ENCODE assay signal across 8 cellular contexts in the genomic region with DNA sequence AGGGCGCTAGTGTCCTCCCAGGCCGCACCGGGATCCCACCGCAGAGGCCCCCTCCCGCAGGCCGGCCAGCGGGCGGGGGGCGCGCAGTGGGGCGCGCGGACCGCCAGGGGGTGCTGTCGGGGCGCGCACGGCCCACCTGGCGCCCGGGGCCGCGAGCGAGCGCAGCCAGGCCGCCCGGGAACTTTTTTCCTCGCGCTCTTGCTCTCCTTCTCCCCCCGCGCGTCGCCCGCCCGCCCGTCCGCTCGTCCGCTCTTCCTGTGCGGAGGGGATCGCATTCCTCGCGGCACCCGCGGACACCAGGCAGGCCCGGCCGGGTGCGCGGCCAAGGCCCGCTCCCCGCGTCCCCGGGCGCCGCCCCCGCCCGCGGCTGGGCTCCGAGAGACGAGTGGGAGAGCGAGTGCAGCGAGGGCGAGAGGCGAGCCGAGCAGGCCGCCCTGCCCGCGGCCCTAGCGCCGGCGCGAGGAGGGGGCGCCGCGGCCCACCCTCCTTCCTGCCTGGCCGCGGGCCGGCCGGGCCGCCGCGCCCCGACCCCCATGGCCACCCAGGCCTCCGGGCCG. TPM values are rescaled to one million over a fixed set of nuclear protein-coding genes. Genes with fewer than 3 reads are reported as not detected.
A peak's percentile ranks its signal among the peaks of the same experiment; 100 is the strongest.
DNase-seq lines count a peak whose midpoint lies in the region; ATAC-seq and TF ChIP-seq lines count a peak whose summit lies in the region.

A gene with protein sequence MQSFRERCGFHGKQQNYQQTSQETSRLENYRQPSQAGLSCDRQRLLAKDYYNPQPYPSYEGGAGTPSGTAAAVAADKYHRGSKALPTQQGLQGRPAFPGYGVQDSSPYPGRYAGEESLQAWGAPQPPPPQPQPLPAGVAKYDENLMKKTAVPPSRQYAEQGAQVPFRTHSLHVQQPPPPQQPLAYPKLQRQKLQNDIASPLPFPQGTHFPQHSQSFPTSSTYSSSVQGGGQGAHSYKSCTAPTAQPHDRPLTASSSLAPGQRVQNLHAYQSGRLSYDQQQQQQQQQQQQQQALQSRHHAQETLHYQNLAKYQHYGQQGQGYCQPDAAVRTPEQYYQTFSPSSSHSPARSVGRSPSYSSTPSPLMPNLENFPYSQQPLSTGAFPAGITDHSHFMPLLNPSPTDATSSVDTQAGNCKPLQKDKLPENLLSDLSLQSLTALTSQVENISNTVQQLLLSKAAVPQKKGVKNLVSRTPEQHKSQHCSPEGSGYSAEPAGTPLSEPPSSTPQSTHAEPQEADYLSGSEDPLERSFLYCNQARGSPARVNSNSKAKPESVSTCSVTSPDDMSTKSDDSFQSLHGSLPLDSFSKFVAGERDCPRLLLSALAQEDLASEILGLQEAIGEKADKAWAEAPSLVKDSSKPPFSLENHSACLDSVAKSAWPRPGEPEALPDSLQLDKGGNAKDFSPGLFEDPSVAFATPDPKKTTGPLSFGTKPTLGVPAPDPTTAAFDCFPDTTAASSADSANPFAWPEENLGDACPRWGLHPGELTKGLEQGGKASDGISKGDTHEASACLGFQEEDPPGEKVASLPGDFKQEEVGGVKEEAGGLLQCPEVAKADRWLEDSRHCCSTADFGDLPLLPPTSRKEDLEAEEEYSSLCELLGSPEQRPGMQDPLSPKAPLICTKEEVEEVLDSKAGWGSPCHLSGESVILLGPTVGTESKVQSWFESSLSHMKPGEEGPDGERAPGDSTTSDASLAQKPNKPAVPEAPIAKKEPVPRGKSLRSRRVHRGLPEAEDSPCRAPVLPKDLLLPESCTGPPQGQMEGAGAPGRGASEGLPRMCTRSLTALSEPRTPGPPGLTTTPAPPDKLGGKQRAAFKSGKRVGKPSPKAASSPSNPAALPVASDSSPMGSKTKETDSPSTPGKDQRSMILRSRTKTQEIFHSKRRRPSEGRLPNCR (N-terminal part only) (plus strand): TSS at position 272 of the 557 bp plus-strand sequence. CDS start 111,491 bp downstream, outside the sequence.

- H3K9me3 Mint-ChIP-seq in Calu3 (ENCODE audit: low read depth, unreplicated experiment): no peaks in the 10 kb centered on the region

- H3K4me2 ChIP-seq in neural cell (ENCODE audit: low read length): peak within 1 kb of the TSS; percentile 74

- peak; percentile 87 for TF ChIP-seq RAD21 in neural cell (conservative IDR thresholded peaks at IDR 0.05)

- peaks cover 40% of the 10 kb centered on the region for H3K36me3 Mint-ChIP-seq in Calu3 (ENCODE audit: insufficient read depth, unreplicated experiment)

- H3K9me2 ChIP-seq in neural cell (ENCODE audit: insufficient read depth, low read length): no peaks in the 10 kb centered on the region

- peak; percentile 36 for TF ChIP-seq EP300 in neural cell (conservative IDR thresholded peaks at IDR 0.05; ENCODE audit: poor library complexity, severe bottlenecking)

- H4K20me1 ChIP-seq in neural cell (ENCODE audit: insufficient read depth): no peaks in the 10 kb centered on the region

- H3F3A ChIP-seq in neural cell (ENCODE audit: insufficient read depth, low read length, poor library complexity, severe bottlenecking): no peaks in the 10 kb centered on the region

- intact Hi-C loops in Calu3 (cut with micrococcal nuclease; ENCODE audit: unreplicated experiment): loop anchor here (5.0 kb wide), 1 partner anchor 181 kb away; no protein-coding TSS in a partner anchor

- H2AFZ ChIP-seq in neural cell (ENCODE audit: low read depth, low read length): no peak within 1 kb of the TSS

- TF ChIP-seq CTCF in Calu3 (IDR thresholded peaks at IDR 0.05; ENCODE audit: unreplicated experiment) (peak; percentile 41), foreskin keratinocyte (conservative IDR thresholded peaks at IDR 0.05) (peak; percentile 79), neural cell (IDR thresholded peaks at IDR 0.05; ENCODE audit: poor library complexity, severe bottlenecking) (peak; percentile 91)

- ATAC-seq in GM21515 (IDR thresholded peaks at IDR 0.05; ENCODE audit: unreplicated experiment) (peak; percentile 34), foreskin keratinocyte (peak; percentile 41)

- H3K36me3 ChIP-seq in SJCRH30 (0 out of 2 replicates have a peak, but pooled peaks cover 2% of the 10 kb centered on the region), neural cell (ENCODE audit: insufficient read depth, low read length) (no peaks in the 10 kb centered on the region), subcutaneous abdominal adipose tissue (ENCODE audit: control insufficient read depth in 5 of 5, insufficient read depth in 5 of 5, low read length in 5 of 5) (no peaks in the 10 kb centered on the region)

- CTCF ChIA-PET in Calu3 (lab: Charles Lee): interaction anchor here (1.0 kb wide), 1 partner anchor 14 kb away, joined by 6 read pairs; no protein-coding TSS in a partner anchor

- BruUV-seq in Calu3 (replicated peaks; lab: Mats Ljungman, UMichigan): no TSS peak

- H3K27ac ChIP-seq in SJCRH30 (peak within 1 kb of the TSS; percentile 83), foreskin keratinocyte (peak within 1 kb of the TSS; percentile 70), neural cell (ENCODE audit: low read length) (peak within 1 kb of the TSS; percentile 99), subcutaneous abdominal adipose tissue (ENCODE audit: low read depth, low read length) (peak within 1 kb of the TSS; percentile 80)

- DNase-seq in Calu3 (peak; percentile 76), LHCN-M2 (ENCODE audit: low read depth) (peak; percentile 71), SJCRH30 (peak; percentile 96 to 99), foreskin keratinocyte (no peak)
- DNase-seq in activated gamma-delta T cell treated with anti-CD3 and anti-CD28 coated beads, Interleukin-2, amount 50 U/mL, for 16 hours (ENCODE audit: low read depth): peak; percentile 57

- H3K4me1 ChIP-seq in SJCRH30 (peaks cover 33% of the 10 kb centered on the region), foreskin keratinocyte (peaks cover 31% of the 10 kb centered on the region), subcutaneous abdominal adipose tissue (ENCODE audit: control insufficient read depth in 5 of 5, insufficient read depth in 5 of 5, low read length in 5 of 5) (peaks cover 6 to 35% (median 30%) of the 10 kb centered on the region in 5 donors)

- H3K27me3 Mint-ChIP-seq in Calu3 (ENCODE audit: unreplicated experiment): no peaks in the 10 kb centered on the region

- peaks cover 40% of the 10 kb centered on the region for H3K79me2 ChIP-seq in neural cell (replicated peaks; ENCODE audit: insufficient read depth, low read length)

- H3K27me3 ChIP-seq in SJCRH30 (no peaks in the 10 kb centered on the region), foreskin keratinocyte (no peaks in the 10 kb centered on the region), neural cell (ENCODE audit: insufficient read depth, low read depth, low read length) (no peaks in the 10 kb centered on the region), subcutaneous abdominal adipose tissue (ENCODE audit: control insufficient read depth in 5 of 5, insufficient read depth in 4 of 5, low read length in 5 of 5) (no peaks in the 10 kb centered on the region)

- H3K4me3 Mint-ChIP-seq in Calu3 (ENCODE audit: low read depth, unreplicated experiment): peak within 1 kb of the TSS; percentile 82

- H3K9ac ChIP-seq in neural cell (ENCODE audit: low read length) (peak within 1 kb of the TSS; percentile 100), subcutaneous abdominal adipose tissue (ENCODE audit: low read length in 5 of 5) (peak within 1 kb of the TSS in 4 of 5 donors; percentile 70 to 86 (median 78))

- H3K27ac Mint-ChIP-seq in Calu3 (ENCODE audit: unreplicated experiment): peak within 1 kb of the TSS; percentile 27

- H3K4me1 Mint-ChIP-seq in Calu3 (ENCODE audit: low read depth, unreplicated experiment): peaks cover 46% of the 10 kb centered on the region

- H3K9me3 ChIP-seq in SJCRH30 (replicated peaks) (no peaks in the 10 kb centered on the region), neural cell (ENCODE audit: low read length) (no peaks in the 10 kb centered on the region), subcutaneous abdominal adipose tissue (ENCODE audit: control insufficient read depth in 5 of 5, low read length in 5 of 5) (no peaks in the 10 kb centered on the region)

- H3K4me3 ChIP-seq in SJCRH30: peak within 1 kb of the TSS; percentile 98
- peak within 1 kb of the TSS; percentile 96 for H3K4me3 ChIP-seq in neural cell (ENCODE audit: low read length)
- H3K4me3 ChIP-seq in subcutaneous abdominal adipose tissue (ENCODE audit: low read depth in 1 of 5, low read length in 5 of 5): peak within 1 kb of the TSS in 4 of 5 donors; percentile 70 to 73 (median 71)

TF ChIP-seq in neural cell, 6 proteins besides CTCF, POLR2A, EP300 and RAD21 (continues in another document):
- TF ChIP-seq EZH2 (IDR thresholded peaks at IDR 0.05; ENCODE audit: borderline replicate concordance, insufficient read depth, low read length, poor library complexity, severe bottlenecking): no peak
- peak; percentile 80 for TF ChIP-seq POLR2AphosphoS5 (IDR thresholded peaks at IDR 0.05)
- peak; percentile 93 for TF ChIP-seq SMC3 (conservative IDR thresholded peaks at IDR 0.05; ENCODE audit: poor library complexity)
- no peak for TF ChIP-seq TAF1 (IDR thresholded peaks at IDR 0.05; ENCODE audit: low read depth)
- TF ChIP-seq MXI1 (conservative IDR thresholded peaks at IDR 0.05; ENCODE audit: poor library complexity, severe bottlenecking): peak; percentile 55

RNA-seq across cellular contexts. Expression of the gene that starts here (rescaled TPM):
- 38.0 and 43.4 TPM in 2 replicates for total RNA-seq in Calu3 (2022)
- 7.5 and 10.3 TPM in 2 replicates for total RNA-seq in LHCN-M2 (2014; rRNA removed)
- 6.9 TPM for polyA plus RNA-seq in LHCN-M2 (2012)
- 63.6 and 72.2 TPM in 2 replicates for total RNA-seq in SJCRH30 (2014; rRNA removed; shearing (Covaris generic))
- total RNA-seq in foreskin keratinocyte: 15.0 and 16.3 TPM in 2 replicates
- 11.1 and 12.0 TPM in 2 replicates for polyA plus RNA-seq in foreskin keratinocyte
- polyA plus RNA-seq in neural cell: 16.9 and 21.0 TPM in 2 replicates
- polyA minus RNA-seq in neural cell: 54.1 and 59.6 TPM in 2 replicates

Comparison
In these comparisons a context has a peak if more than half of its experiments do, and no peak if none do; other contexts are left out.
1. DNase-seq: peak in Calu3 (single experiment), LHCN-M2 (single experiment), SJCRH30 (2 of 2) and activated gamma-delta T cell treated with anti-CD3 and anti-CD28 coated beads, Interleukin-2, amount 50 U/mL, for 16 hours (single experiment); none in foreskin keratinocyte (0 of 2).
2. CTCF ChIP-seq: peak in every context shown above with its lines; median percentile 91 in neural cell; 79 in foreskin keratinocyte; 41 in Calu3.
3. Peak in every context shown above with its lines, with median percentiles within 50 percentile points of each other: H3K27ac ChIP-seq and H3K4me3 ChIP-seq.